In the genomic region with DNA sequence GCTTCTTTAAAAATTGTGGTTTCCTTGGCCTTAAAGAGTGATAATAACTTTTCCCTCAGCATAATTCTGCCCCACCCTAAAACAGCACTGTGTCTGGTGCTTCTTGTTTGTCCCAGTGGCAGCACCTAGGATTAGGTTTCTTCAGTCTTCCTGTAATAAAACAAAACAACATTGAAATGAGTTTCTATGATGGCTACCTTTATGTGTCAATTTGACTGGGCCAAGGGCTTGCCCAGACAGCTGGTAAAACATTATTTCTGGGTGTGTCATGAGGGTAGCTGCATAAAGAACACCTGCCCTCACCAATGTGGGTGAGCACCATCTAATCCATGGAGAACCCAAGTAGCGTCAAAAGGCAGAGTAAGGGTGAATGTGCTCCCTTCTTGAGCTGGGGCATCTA, we compare ENCODE assay signal across 14 cellular contexts.
DNase-seq lines count a peak whose midpoint lies in the region; ATAC-seq lines count a peak whose summit lies in the region.
"Had no signal": no experiment of that assay in that cellular context is flagged by ENCODE, and none has a peak within 500 bp of the region (broad histone marks: within the 10 kb centered on the region; RNA-seq: fewer than 3 reads in every experiment).

No MANE protein-coding gene starts in this region.

- no peak for ATAC-seq in GM19351 (IDR thresholded peaks at IDR 0.05; ENCODE audit: unreplicated experiment)
- ATAC-seq: right lobe of liver had no signal

- DNase-seq in DMS53 treated with DMSO at 0.1 percent for 48 hours (lab: John Stamatoyannopoulos, UW; ENCODE audit: unreplicated experiment) = peak; percentile 41
- peak; percentile 80 for DNase-seq in NCI-H2196 (lab: John Stamatoyannopoulos, UW; ENCODE audit: unreplicated experiment)
- peak; percentile 91 for DNase-seq in SHP77 treated with DMSO at 0.1 percent for 48 hours (lab: John Stamatoyannopoulos, UW)
- peak; percentile 85 for DNase-seq in myocyte (ENCODE audit: low read depth)
- no peak for DNase-seq in posterior vena cava (ENCODE audit: low spot score)
- DNase-seq in activated T-cell treated with anti-CD3 and anti-CD28 coated beads, Interleukin-2, amount 50 U/mL, for 48 hours = no peak
- no peak for DNase-seq in ureter (ENCODE audit: low spot score)
- DNase-seq: activated CD4-positive, alpha-beta T cell treated with anti-CD3 and anti-CD28 coated beads, Interleukin-2, amount 10 ng/mL, durations not matched to agents 24 days and 14 days; BE2C; GOT3; MM.1S; right lobe of liver; stimulated activated CD4-positive, alpha-beta T cell treated with anti-CD3 and anti-CD28 coated beads, Interleukin-4, amount 100 ng/mL, for 1 hour had no signal

- intact Hi-C loops in posterior vena cava (cut with DNase I) = no loop called here

Comparison
In these comparisons a context has a peak if more than half of its experiments do, and no peak if none do; other contexts are left out.
1. DNase-seq: peak in DMS53 treated with DMSO at 0.1 percent for 48 hours (single experiment), NCI-H2196 (single experiment), SHP77 treated with DMSO at 0.1 percent for 48 hours (single experiment) and myocyte (single experiment); none in posterior vena cava (single experiment), activated T-cell treated with anti-CD3 and anti-CD28 coated beads, Interleukin-2, amount 50 U/mL, for 48 hours (0 of 2) and ureter (single experiment).